In genomic region chr22:28793976-28794584, GRCh38 we compare ENCODE assay signal across 17 cellular contexts. TPM values are rescaled to one million over a fixed set of nuclear protein-coding genes. Genes with fewer than 3 reads are reported as not detected.
DNase-seq lines count a peak whose midpoint lies in the region; ATAC-seq and TF ChIP-seq lines count a peak whose summit lies in the region.
"Had no signal": no experiment of that assay in that cellular context is flagged by ENCODE, and none has a peak within 500 bp of the region (broad histone marks: within the 10 kb centered on the region; RNA-seq: fewer than 3 reads in every experiment).

No MANE protein-coding gene starts in this region.

- no peak for DNase-seq in cardiac muscle cell (ENCODE audit: low read depth in 1 of 2, low spot score in 1 of 2)
- no peak for DNase-seq in left cardiac atrium
- no peak for DNase-seq in PC-9
- no peak for DNase-seq in erythroblast (lab: John Stamatoyannopoulos, UW)
- no peak for DNase-seq in transverse colon
- no peak for DNase-seq in DMS 273 (lab: John Stamatoyannopoulos, UW; ENCODE audit: unreplicated experiment)
- DNase-seq in epidermal melanocyte (ENCODE audit: insufficient read length, low spot score) = no peak
- DNase-seq: amniotic stem cell; colonic mucosa; glutamatergic neuron; NCI-H2081; NCI-H774; occipital lobe; stimulated activated CD4-positive, alpha-beta T cell treated with anti-CD3 and anti-CD28 coated beads, Interleukin-2, amount 100 ng/mL, for 48 hours had no signal

- H3K4me2 ChIP-seq in PC-9 = no peak overlapping the region

- H3K27me3 ChIP-seq in cardiac muscle cell (no peaks in the 10 kb centered on the region), PC-9 (ENCODE audit: insufficient read depth, low read depth) (no peaks in the 10 kb centered on the region), transverse colon (no peaks in the 10 kb centered on the region)
- H3K27me3 ChIP-seq: colonic mucosa had no signal

- TF ChIP-seq POLR2A in erythroblast (IDR thresholded peaks at IDR 0.05; ENCODE audit: low read length) = peak; percentile 13
- no peak for TF ChIP-seq POLR2A in transverse colon (IDR thresholded peaks at IDR 0.05)

- 54 to 74% methylated on average over 3 to 4 of the region's 4 CpGs for WGBS in transverse colon (ENCODE audit: low coverage in 1 of 2), 2 donors

- H3K36me3 ChIP-seq in cardiac muscle cell = peaks cover 38% of the 10 kb centered on the region
- peaks cover 53% of the 10 kb centered on the region for H3K36me3 ChIP-seq in PC-9 (ENCODE audit: low read depth)
- peaks cover 0 to 31% (median 14%) of the 10 kb centered on the region in 4 donors for H3K36me3 ChIP-seq in transverse colon

- H3K27ac ChIP-seq in cardiac muscle cell (peak overlapping the region; percentile 54), PC-9 (peak overlapping the region; percentile 9; the same call in 1 of the 2 replicates), transverse colon (peak overlapping the region in 3 of 4 donors; percentile 0 to 8 (median 0))
- H3K27ac ChIP-seq: colonic mucosa, thoracic aorta had no signal

- H4K20me1 ChIP-seq in PC-9 (ENCODE audit: insufficient read depth) = peaks cover 56% of the 10 kb centered on the region

- POLR2A ChIA-PET in PC-9 (lab: Charles Lee; ENCODE audit: unreplicated experiment) = no interaction called here

- in situ Hi-C loops in transverse colon (cut with MboI; ENCODE audit: low pct_ligation_motif_present in 1 of 4, low pct_unique_long_range_greater_than_20kb in 1 of 4, low sequenced_read_pairs in 3 of 4) = no loop called here

- CTCF ChIA-PET in PC-9 (lab: Charles Lee) = no interaction called here

- peaks cover 50% of the 10 kb centered on the region for H3K79me2 ChIP-seq in PC-9 (ENCODE audit: low read depth)

- intact Hi-C loops in left cardiac atrium (cut with DNase I) (no loop called here), PC-9 (cut with micrococcal nuclease; ENCODE audit: unreplicated experiment) (no loop called here), transverse colon (cut with DNase I; ENCODE audit: low total_unique reads) (no loop called here)

- BruUV-seq in PC-9 (replicated peaks; lab: Mats Ljungman, UMichigan) = no TSS peak

- TF ChIP-seq CTCF in cardiac muscle cell (IDR thresholded peaks at IDR 0.05; ENCODE audit: low read depth, low read length) (no peak), PC-9 (conservative IDR thresholded peaks at IDR 0.05) (no peak), transverse colon (IDR thresholded peaks at IDR 0.05) (no peak)

- no peaks in the 10 kb centered on the region for H3K9me3 ChIP-seq in cardiac muscle cell (ENCODE audit: low read depth)
- H3K9me3 ChIP-seq in PC-9 (ENCODE audit: insufficient read depth, low read depth) = no peaks in the 10 kb centered on the region
- no peaks in the 10 kb centered on the region for H3K9me3 ChIP-seq in transverse colon
- H3K9me3 ChIP-seq: colonic mucosa, thoracic aorta had no signal

- no peaks in the 10 kb centered on the region for H3K4me1 ChIP-seq in cardiac muscle cell (ENCODE audit: low read depth)
- peaks cover 22% of the 10 kb centered on the region for H3K4me1 ChIP-seq in PC-9 (replicated peaks; ENCODE audit: insufficient read depth)
- peaks cover 2 to 64% (median 28%) of the 10 kb centered on the region in 4 donors for H3K4me1 ChIP-seq in transverse colon
- H3K4me1 ChIP-seq: colonic mucosa had no signal

- peaks cover 88% of the 10 kb centered on the region for H3F3A ChIP-seq in PC-9 (ENCODE audit: insufficient read depth, low read depth)

- H2AFZ ChIP-seq in PC-9 = no peak overlapping the region

- H3K4me3 ChIP-seq in cardiac muscle cell (no peak overlapping the region), PC-9 (no peak overlapping the region), transverse colon (no peak overlapping the region)
- H3K4me3 ChIP-seq: colonic mucosa, thoracic aorta had no signal

- no peaks in the 10 kb centered on the region for H3K9me2 ChIP-seq in PC-9 (ENCODE audit: insufficient read depth)

- no peak for TF ChIP-seq EP300 in transverse colon (IDR thresholded peaks at IDR 0.05; ENCODE audit: low read depth)

- ATAC-seq in left cardiac atrium = no peak
- ATAC-seq in GM19452 (IDR thresholded peaks at IDR 0.05; ENCODE audit: unreplicated experiment) = no peak
- ATAC-seq: activated CD4-positive, CD25-positive, alpha-beta regulatory T cell treated with anti-CD3 and anti-CD28 coated beads, Interleukin-2, amount 50 U/mL, for 24 hours had no signal

RNA-seq across cellular contexts. Expression of gene XBP1, which starts 6.3 kb away (rescaled TPM):
- 96.8 and 174 TPM in 2 replicates for total RNA-seq in cardiac muscle cell
- 115 and 179 TPM in 2 replicates for polyA plus RNA-seq in cardiac muscle cell
- 100 to 1,000 TPM in 1 of 2 donors, 10 to 100 TPM in 1; 74.8 to 144 TPM for total RNA-seq in left cardiac atrium
- total RNA-seq in PC-9 (2021) = 35.2 and 47.7 TPM in 2 replicates
- total RNA-seq in transverse colon = 100 to 1,000 TPM in 3 of 4 donors, 10 to 100 TPM in 1; 68.1 to 263 (median 190) TPM

RNA-seq across cellular contexts. Expression of gene CCDC117, which starts 21.6 kb away (rescaled TPM):
- 29.0 and 37.9 TPM in 2 replicates for total RNA-seq in cardiac muscle cell
- polyA plus RNA-seq in cardiac muscle cell = 29.1 and 35.8 TPM in 2 replicates
- total RNA-seq in left cardiac atrium = 10 to 100 TPM; 12.9 to 13.6 TPM
- 11.4 and 12.3 TPM in 2 replicates for total RNA-seq in PC-9 (2021)
- total RNA-seq in transverse colon = 10 to 100 TPM; 16.8 to 25.6 (median 20.6) TPM

RNA-seq across cellular contexts. Expression of gene HSCB, which starts 52.2 kb away (rescaled TPM):
- total RNA-seq in cardiac muscle cell (21.5 and 22.9 TPM in 2 replicates), left cardiac atrium (10 to 100 TPM in 1 of 2 donors, 1 to 10 TPM in 1; 9.3 to 10.5 TPM), PC-9 (2021) (8.3 and 10.0 TPM in 2 replicates), transverse colon (10 to 100 TPM in 3 of 4 donors, 1 to 10 TPM in 1; 2.6 to 25.3 (median 20.5) TPM)
- polyA plus RNA-seq in cardiac muscle cell = 14.6 and 27.0 TPM in 2 replicates

RNA-seq across cellular contexts. Expression of gene CHEK2, which starts 52.5 kb away (rescaled TPM):
- 8.1 and 30.3 TPM in 2 replicates for total RNA-seq in cardiac muscle cell
- 15.0 and 28.4 TPM in 2 replicates for polyA plus RNA-seq in cardiac muscle cell
- 1 to 10 TPM; 2.9 to 3.5 TPM for total RNA-seq in left cardiac atrium
- 27.2 and 32.8 TPM in 2 replicates for total RNA-seq in PC-9 (2021)
- total RNA-seq in transverse colon = 10 to 100 TPM in 2 of 4 donors, 1 to 10 TPM in 1, not detected in 1; 6.6 to 12.1 (median 10.8) TPM

Comparison
In these comparisons a context has a peak if more than half of its experiments do, and no peak if none do; other contexts are left out.
1. H3K27ac ChIP-seq: peak in every context shown above with its lines; median percentile 54 in cardiac muscle cell; 9 in PC-9; 0 in transverse colon.